Comparison of ENCODE assay signal across 19 cellular contexts in the genomic region with DNA sequence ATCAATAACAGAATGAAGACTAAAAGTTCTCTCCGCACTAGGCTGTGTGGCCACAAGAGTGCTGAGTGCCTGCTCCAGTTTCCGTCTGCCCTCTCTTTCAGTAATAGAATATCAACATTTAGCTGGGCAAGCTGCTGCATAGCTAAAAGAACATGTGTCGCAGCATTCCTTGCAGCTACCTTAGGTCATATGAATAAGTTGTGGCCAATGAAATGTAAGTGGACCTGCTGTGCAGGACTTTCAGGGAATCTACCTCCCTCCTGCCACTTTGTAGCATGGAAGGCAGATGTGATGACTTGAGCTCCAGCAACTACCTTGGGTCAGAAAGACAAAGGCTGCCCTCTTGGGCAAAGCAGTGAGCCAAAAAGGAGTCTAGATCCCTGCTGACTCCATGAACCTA.
"Had no signal": no experiment of that assay in that cellular context is flagged by ENCODE, and none has a peak within 500 bp of the region (broad histone marks: within the 10 kb centered on the region; RNA-seq: fewer than 3 reads in every experiment).

No MANE protein-coding gene starts in this region.

- H3K9me3 ChIP-seq: gastrocnemius medialis, lower lobe of right lung, upper lobe of right lung had no signal

- H3K27ac Mint-ChIP-seq: activated naive CD4-positive, alpha-beta T cell treated with anti-CD3 and anti-CD28 coated beads, Interleukin-2, amount 10 ng/mL, durations not matched to agents 7 days and 5 days; mesothelial cell of epicardium; T-cell had no signal

- H3K9me3 Mint-ChIP-seq: activated naive CD4-positive, alpha-beta T cell treated with anti-CD3 and anti-CD28 coated beads, Interleukin-2, amount 10 ng/mL, durations not matched to agents 7 days and 5 days; central memory CD8-positive, alpha-beta T cell had no signal

- H3K36me3 ChIP-seq: gastrocnemius medialis, lower lobe of right lung, neural progenitor cell, upper lobe of right lung had no signal

- DNase-seq: activated CD4-positive, alpha-beta T cell treated with anti-CD3 and anti-CD28 coated beads for 1 hour; activated CD4-positive, alpha-beta T cell treated with anti-CD3 and anti-CD28 coated beads, Interleukin-2, amount 50 U/mL, for 4 hours; activated naive CD4-positive, alpha-beta T cell treated with anti-CD3 and anti-CD28 coated beads, Interleukin-2, amount 10 ng/mL, durations not matched to agents 7 days and 5 days; effector CD8-positive, alpha-beta T cell; gastrocnemius medialis; heart left ventricle; left cardiac atrium; lower lobe of right lung; small intestine; stimulated activated CD4-positive, alpha-beta T cell treated with anti-CD3 and anti-CD28 coated beads, Interleukin-4, amount 100 ng/mL, for 4 hours; stimulated activated CD8-positive, alpha-beta memory T cell treated with anti-CD3 and anti-CD28 coated beads, Interleukin-4, amount 100 ng/mL, for 48 hours; stimulated activated naive CD8-positive, alpha-beta T cell treated with anti-CD3 and anti-CD28 coated beads, Interleukin-15, Interleukin-2, amounts not matched to agents 100 U/mL and 50 U/mL, for 24 hours; T-cell; T-helper 9 cell; upper lobe of right lung had no signal

- H3K4me1 Mint-ChIP-seq: activated naive CD4-positive, alpha-beta T cell treated with anti-CD3 and anti-CD28 coated beads, Interleukin-2, amount 10 ng/mL, durations not matched to agents 7 days and 5 days had no signal

- H3K27me3 Mint-ChIP-seq: activated naive CD4-positive, alpha-beta T cell treated with anti-CD3 and anti-CD28 coated beads, Interleukin-2, amount 10 ng/mL, durations not matched to agents 7 days and 5 days; central memory CD8-positive, alpha-beta T cell; T-cell had no signal

- ATAC-seq: lower lobe of right lung; stimulated activated naive CD8-positive, alpha-beta T cell treated with anti-CD3 and anti-CD28 coated beads, Interleukin-15, Interleukin-2, amounts not matched to agents 100 U/mL and 50 U/mL, for 24 hours; T-cell; upper lobe of right lung had no signal

- H3K27ac ChIP-seq: lower lobe of right lung, neural progenitor cell, SK-N-MC, upper lobe of right lung had no signal

- H3K4me1 ChIP-seq: lower lobe of right lung, neural progenitor cell, upper lobe of right lung had no signal

- H3K27me3 ChIP-seq: gastrocnemius medialis, heart left ventricle, neural progenitor cell, upper lobe of right lung had no signal

- H3K4me3 Mint-ChIP-seq: activated naive CD4-positive, alpha-beta T cell treated with anti-CD3 and anti-CD28 coated beads, Interleukin-2, amount 10 ng/mL, durations not matched to agents 7 days and 5 days; central memory CD8-positive, alpha-beta T cell; mesothelial cell of epicardium; neural progenitor cell; T-cell had no signal

- H3K4me3 ChIP-seq: gastrocnemius medialis, heart left ventricle, lower lobe of right lung, neural progenitor cell, SK-N-MC, upper lobe of right lung had no signal
